In the genomic region with DNA sequence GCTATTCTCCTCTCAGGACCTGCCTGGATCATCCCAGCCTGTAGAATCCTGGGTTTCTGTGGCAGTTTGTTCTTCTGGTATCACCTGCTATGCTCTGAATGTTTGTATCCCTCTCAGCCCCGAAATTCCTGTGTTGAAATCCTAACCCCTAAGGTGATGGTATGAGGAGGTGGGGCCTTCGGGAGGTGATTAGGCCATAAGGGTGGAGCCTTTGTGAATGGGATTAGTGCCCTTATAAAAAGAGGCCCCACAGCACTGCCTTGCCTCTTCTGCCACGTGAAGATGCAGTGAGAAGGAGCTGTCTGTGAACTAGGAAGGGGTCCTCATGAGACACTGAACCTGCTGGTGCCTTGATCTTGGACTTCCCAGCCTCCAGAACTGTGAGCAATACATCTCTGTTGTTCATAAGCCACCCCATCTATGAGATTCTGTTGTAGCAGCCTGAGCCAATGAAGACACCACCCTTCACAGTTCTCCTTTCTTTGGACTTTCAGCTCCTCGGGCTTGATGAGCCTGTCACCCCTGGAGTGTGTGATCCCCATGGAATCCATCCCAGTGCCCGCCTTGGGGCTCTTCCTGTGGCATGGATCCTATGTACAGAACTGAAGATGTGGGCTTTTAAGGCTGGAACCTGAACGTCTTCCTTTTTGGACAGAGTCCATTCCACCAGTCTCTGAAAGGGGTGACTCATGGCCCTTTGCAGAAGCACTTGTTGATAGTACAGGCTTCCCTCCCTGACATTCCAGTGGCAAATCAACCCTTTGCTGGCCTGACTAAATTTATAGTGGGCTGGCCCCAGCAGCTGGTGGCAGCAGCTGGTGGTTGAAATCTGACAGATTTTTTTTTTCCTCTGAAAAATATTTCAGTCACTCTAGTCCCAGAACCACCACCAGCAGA, we compare ENCODE assay signal across 10 cellular contexts.
DNase-seq lines count a peak whose midpoint lies in the region; ATAC-seq and TF ChIP-seq lines count a peak whose summit lies in the region.
"Had no signal": no experiment of that assay in that cellular context is flagged by ENCODE, and none has a peak within 500 bp of the region (broad histone marks: within the 10 kb centered on the region; RNA-seq: fewer than 3 reads in every experiment).

No MANE protein-coding gene starts in this region.

- DNase-seq in H7 (peak; percentile 57), WTC11 (ENCODE audit: low spot score) (no peak), left ventricle myocardium inferior (no peak), RPMI8226 (no peak), NCI-H1694 treated with DMSO at 0.1 percent for 48 hours (lab: John Stamatoyannopoulos, UW) (no peak)
- DNase-seq in activated CD4-positive, alpha-beta T cell treated with anti-CD3 and anti-CD28 coated beads, Interleukin-2, amount 50 U/mL, for 4 hours, result no peak
- DNase-seq: NCI-H1436 had no signal

- POLR2A ChIA-PET in WTC11 (lab: Charles Lee), result interaction anchor here (0.9 kb wide), 1 partner anchor 14 kb away, joined by 3 read pairs; no protein-coding TSS in a partner anchor

- no peaks in the 10 kb centered on the region for H3K27me3 Mint-ChIP-seq in WTC11 (ENCODE audit: low read depth)

- no peaks in the 10 kb centered on the region for H3K36me3 Mint-ChIP-seq in WTC11
- H3K36me3 Mint-ChIP-seq: memory B cell had no signal

- H3K27ac ChIP-seq in left ventricle myocardium inferior (replicated peaks) (peak overlapping the region; percentile 91), skeletal muscle tissue (ENCODE audit: low read depth, low read length) (peak overlapping the region; percentile 92)

- H3K36me3 ChIP-seq in H7 (replicated peaks; ENCODE audit: control insufficient read depth, insufficient read depth, low read length) (no peaks in the 10 kb centered on the region), left ventricle myocardium inferior (no peaks in the 10 kb centered on the region), skeletal muscle tissue (ENCODE audit: control insufficient read depth in 3 of 3, insufficient read depth in 3 of 3, low read length in 3 of 3) (peaks cover 0 to 6% (median 0%) of the 10 kb centered on the region in 3 donors)

- H3K9me3 ChIP-seq in left ventricle myocardium inferior (replicated peaks) (no peaks in the 10 kb centered on the region), skeletal muscle tissue (ENCODE audit: control insufficient read depth in 3 of 3, low read length in 3 of 3) (no peaks in the 10 kb centered on the region)

- H3K27ac Mint-ChIP-seq in WTC11, result 0 out of 2 replicates have a peak overlapping the region, but pooled peaks have one; percentile 41
- H3K27ac Mint-ChIP-seq: memory B cell had no signal

- peak overlapping the region in 2 of 3 donors; percentile 43 to 68 for H3K9ac ChIP-seq in skeletal muscle tissue (ENCODE audit: low read depth in 1 of 3, low read length in 3 of 3)

- ATAC-seq in WTC11 (peak; percentile 85), HG03139 (IDR thresholded peaks at IDR 0.05; ENCODE audit: unreplicated experiment) (no peak)

- TF ChIP-seq CTCF in WTC11 (IDR thresholded peaks at IDR 0.05), result no peak
- TF ChIP-seq CTCF in left ventricle myocardium inferior (IDR thresholded peaks at IDR 0.05; ENCODE audit: borderline replicate concordance), result no peak

- H3K4me1 Mint-ChIP-seq in WTC11, result peaks cover 28% of the 10 kb centered on the region
- H3K4me1 Mint-ChIP-seq: memory B cell had no signal

- no peak overlapping the region for H3K4me3 ChIP-seq in H7 (ENCODE audit: insufficient read depth, low read depth, low read length)
- peak overlapping the region; percentile 44 for H3K4me3 ChIP-seq in left ventricle myocardium inferior
- H3K4me3 ChIP-seq in skeletal muscle tissue (ENCODE audit: low read length in 3 of 3), result no peak overlapping the region

- no peaks in the 10 kb centered on the region for H3K9me3 Mint-ChIP-seq in WTC11

- CTCF ChIA-PET in WTC11 (lab: Charles Lee), result interaction anchor here (0.7 to 0.8 kb wide), 2 partner anchors 75 to 141 kb away, joined by 3 read pairs; no protein-coding TSS in a partner anchor

- H3K4me1 ChIP-seq in left ventricle myocardium inferior, result peaks cover 82% of the 10 kb centered on the region
- peaks cover 24 to 52% (median 44%) of the 10 kb centered on the region in 3 donors for H3K4me1 ChIP-seq in skeletal muscle tissue (ENCODE audit: control insufficient read depth in 3 of 3, insufficient read depth in 3 of 3, low read length in 3 of 3)

- H3K4me3 Mint-ChIP-seq in WTC11, result no peak overlapping the region
- H3K4me3 Mint-ChIP-seq: memory B cell had no signal

- H3K27me3 ChIP-seq in H7 (ENCODE audit: control insufficient read depth, insufficient read depth, low read length) (no peaks in the 10 kb centered on the region), left ventricle myocardium inferior (ENCODE audit: low read depth) (no peaks in the 10 kb centered on the region), skeletal muscle tissue (ENCODE audit: control insufficient read depth in 3 of 3, insufficient read depth in 3 of 3, low read length in 3 of 3) (no peaks in the 10 kb centered on the region)

- intact Hi-C loops in left ventricle myocardium inferior (cut with micrococcal nuclease), result no loop called here

TF ChIP-seq in WTC11, 78 proteins besides CTCF, POLR2A, EP300 and RAD21:
- TF ChIP-seq SMAD4 (CRISPR knock-in tag; IDR thresholded peaks at IDR 0.05), result no peak
